8 cellular contexts compared by ENCODE assay signal in genomic region chr9:125262217-125262991, GRCh38. TPM values are rescaled to one million over a fixed set of nuclear protein-coding genes. Genes with fewer than 3 reads are reported as not detected.
A peak's percentile ranks its signal among the peaks of the same experiment; 100 is the strongest.
DNase-seq lines count a peak whose midpoint lies in the region; ATAC-seq and TF ChIP-seq lines count a peak whose summit lies in the region.

No MANE protein-coding gene starts in this region.

- in situ Hi-C loops in Panc1 (cut with HindIII; ENCODE audit: low pct_unique_long_range_greater_than_20kb, low sequenced_read_pairs): no loop called here

- H3K36me3 ChIP-seq in Panc1 (ENCODE audit: control insufficient read depth, insufficient read depth, low read length): peaks cover 3% of the 10 kb centered on the region; the same call in 1 of the 2 replicates
- peaks cover 20% of the 10 kb centered on the region for H3K36me3 ChIP-seq in endodermal cell (ENCODE audit: control insufficient read depth, insufficient read depth, low read length)
- H3K36me3 ChIP-seq in neural cell (ENCODE audit: insufficient read depth, low read length): no peaks in the 10 kb centered on the region

- WGBS in endodermal cell (ENCODE audit: insufficient coverage in 1 of 2, insufficient read length in 1 of 2), 2 experiments: 23 to 70% methylated on average over 5 to 17 of the region's 17 CpGs

- H3K36me3 Mint-ChIP-seq in activated T-cell treated with anti-CD3 and anti-CD28 coated beads, Interleukin-2, amount 50 U/mL, for 24 hours (ENCODE audit: low read depth): peaks cover 44% of the 10 kb centered on the region
- peaks cover 17% of the 10 kb centered on the region for H3K36me3 Mint-ChIP-seq in endodermal cell (ENCODE audit: low read depth)

- no peak for DNase-seq in activated T-cell treated with anti-CD3 and anti-CD28 coated beads, Interleukin-2, amount 50 U/mL, for 24 hours
- DNase-seq in activated T-cell treated with anti-CD3 and anti-CD28 coated beads, Interleukin-2, amount 50 U/mL, for 48 hours: no peak
- DNase-seq in Panc1 (ENCODE audit: low read depth, low spot score) (no peak), endodermal cell (no peak), GM19240 (ENCODE audit: insufficient read length, low spot score) (no peak), hippocampal formation (lab: John Stamatoyannopoulos, UW) (no peak)

- H3K4me1 Mint-ChIP-seq in activated T-cell treated with anti-CD3 and anti-CD28 coated beads, Interleukin-2, amount 50 U/mL, for 24 hours (ENCODE audit: low read depth): peaks cover 45% of the 10 kb centered on the region
- H3K4me1 Mint-ChIP-seq in endodermal cell: peaks cover 8% of the 10 kb centered on the region

- H3K9me3 Mint-ChIP-seq in activated T-cell treated with anti-CD3 and anti-CD28 coated beads, Interleukin-2, amount 50 U/mL, for 24 hours: no peaks in the 10 kb centered on the region
- peaks cover 3% of the 10 kb centered on the region for H3K9me3 Mint-ChIP-seq in endodermal cell

- no peak for TF ChIP-seq EP300 in neural cell (conservative IDR thresholded peaks at IDR 0.05; ENCODE audit: poor library complexity, severe bottlenecking)

- BruUV-seq in Panc1 (replicated peaks; lab: Mats Ljungman, UMichigan): TSS peak; percentile 88

- TF ChIP-seq CTCF in Panc1 (IDR thresholded peaks at IDR 0.05) (no peak), endodermal cell (conservative IDR thresholded peaks at IDR 0.05) (no peak), neural cell (IDR thresholded peaks at IDR 0.05; ENCODE audit: poor library complexity, severe bottlenecking) (no peak)

- H3K9me2 ChIP-seq in neural cell (ENCODE audit: insufficient read depth, low read length): no peaks in the 10 kb centered on the region

- H3K27me3 ChIP-seq in Panc1 (ENCODE audit: control insufficient read depth, insufficient read depth, low read length) (no peaks in the 10 kb centered on the region), endodermal cell (ENCODE audit: control insufficient read depth, insufficient read depth, low read length, poor library complexity, severe bottlenecking) (no peaks in the 10 kb centered on the region), neural cell (ENCODE audit: insufficient read depth, low read depth, low read length) (no peaks in the 10 kb centered on the region)

- H3K79me2 ChIP-seq in neural cell (replicated peaks; ENCODE audit: insufficient read depth, low read length): peaks cover 31% of the 10 kb centered on the region

- CTCF ChIA-PET in Panc1 (lab: Charles Lee): no interaction called here

- H3K27ac ChIP-seq in Panc1 (ENCODE audit: low read length) (peak overlapping the region; percentile 85), endodermal cell (ENCODE audit: low read depth, low read length) (no peak overlapping the region), neural cell (ENCODE audit: low read length) (peak overlapping the region; percentile 84)

- H3F3A ChIP-seq in neural cell (ENCODE audit: insufficient read depth, low read length, poor library complexity, severe bottlenecking): no peaks in the 10 kb centered on the region

- POLR2A ChIA-PET in Panc1 (lab: Charles Lee): no interaction called here

- no peaks in the 10 kb centered on the region for H3K9me3 ChIP-seq in Panc1 (ENCODE audit: control insufficient read depth, insufficient read depth, low read depth, low read length)
- no peaks in the 10 kb centered on the region for H3K9me3 ChIP-seq in endodermal cell (ENCODE audit: control insufficient read depth, low read length)
- no peaks in the 10 kb centered on the region for H3K9me3 ChIP-seq in neural cell (ENCODE audit: low read length)

- H3K4me3 ChIP-seq in Panc1 (ENCODE audit: low read depth in 2 of 2, low read length in 2 of 2) (peak overlapping the region; percentile 91), endodermal cell (ENCODE audit: low read length) (peak overlapping the region; percentile 95), neural cell (ENCODE audit: low read length) (peak overlapping the region; percentile 100)

- no peaks in the 10 kb centered on the region for H4K20me1 ChIP-seq in neural cell (ENCODE audit: insufficient read depth)

- no peak for TF ChIP-seq RAD21 in neural cell (conservative IDR thresholded peaks at IDR 0.05)

- H3K9ac ChIP-seq in endodermal cell (ENCODE audit: extremely low read depth, low read length, poor library complexity, severe bottlenecking): peak overlapping the region; percentile 62
- peak overlapping the region; percentile 96 for H3K9ac ChIP-seq in neural cell (ENCODE audit: low read length)

- intact Hi-C loops in Panc1 (cut with micrococcal nuclease; ENCODE audit: unreplicated experiment): no loop called here

- peak overlapping the region; percentile 95 for H3K27ac Mint-ChIP-seq in activated T-cell treated with anti-CD3 and anti-CD28 coated beads, Interleukin-2, amount 50 U/mL, for 24 hours
- H3K27ac Mint-ChIP-seq in endodermal cell: peak overlapping the region; percentile 90

- peak overlapping the region; percentile 76 for H2AFZ ChIP-seq in neural cell (ENCODE audit: low read depth, low read length)

- peak; percentile 32 for ATAC-seq in HG02840 (IDR thresholded peaks at IDR 0.05; ENCODE audit: low FRiP score, unreplicated experiment)
- peak; percentile 51; the same call in 1 of the 2 replicates for ATAC-seq in Panc1

- H3K4me1 ChIP-seq in Panc1 (ENCODE audit: control insufficient read depth, insufficient read depth, low read length): peaks cover 11% of the 10 kb centered on the region
- H3K4me1 ChIP-seq in endodermal cell (ENCODE audit: control insufficient read depth, insufficient read depth, low read length): peaks cover 3% of the 10 kb centered on the region

- H3K27me3 Mint-ChIP-seq in activated T-cell treated with anti-CD3 and anti-CD28 coated beads, Interleukin-2, amount 50 U/mL, for 24 hours: no peaks in the 10 kb centered on the region
- no peaks in the 10 kb centered on the region for H3K27me3 Mint-ChIP-seq in endodermal cell (ENCODE audit: insufficient read depth)

- peak overlapping the region; percentile 98 for H3K4me3 Mint-ChIP-seq in activated T-cell treated with anti-CD3 and anti-CD28 coated beads, Interleukin-2, amount 50 U/mL, for 24 hours
- peak overlapping the region; percentile 98 for H3K4me3 Mint-ChIP-seq in endodermal cell

- peak overlapping the region; percentile 88 for H3K4me2 ChIP-seq in neural cell (ENCODE audit: low read length)

TF ChIP-seq in neural cell, 6 proteins besides CTCF, POLR2A, EP300 and RAD21:
- TF ChIP-seq REST (IDR thresholded peaks at IDR 0.05; ENCODE audit: borderline replicate concordance) (no peak), SMC3 (conservative IDR thresholded peaks at IDR 0.05; ENCODE audit: poor library complexity) (no peak), MXI1 (conservative IDR thresholded peaks at IDR 0.05; ENCODE audit: poor library complexity, severe bottlenecking) (no peak), EZH2 (IDR thresholded peaks at IDR 0.05; ENCODE audit: borderline replicate concordance, insufficient read depth, low read length, poor library complexity, severe bottlenecking) (no peak), TAF1 (IDR thresholded peaks at IDR 0.05; ENCODE audit: low read depth) (no peak)

RNA-seq across cellular contexts. Expression of gene GAPVD1, which starts 0.8 kb away (rescaled TPM):
- 48.6 TPM for total RNA-seq in Panc1 (2021; ENCODE audit: unreplicated experiment)
- 21.5 TPM for polyA plus RNA-seq in Panc1 (2012; ENCODE audit: insufficient read length)
- 10 to 100 TPM; 44.4 to 48.4 TPM for total RNA-seq in endodermal cell
- 20.2 TPM for polyA plus RNA-seq in endodermal cell (2013, experiment 1 of 2)
- polyA plus RNA-seq in endodermal cell (2013, experiment 2 of 2): 24.2 TPM
- 39.4 and 49.2 TPM in 2 replicates for polyA plus RNA-seq in neural cell
- polyA minus RNA-seq in neural cell: 97.6 and 111 TPM in 2 replicates

RNA-seq across cellular contexts. Expression of gene HSPA5, which starts 21.3 kb away (rescaled TPM):
- total RNA-seq in Panc1 (2021; ENCODE audit: unreplicated experiment) (281 TPM), endodermal cell (100 to 1,000 TPM; 245 to 487 TPM)
- polyA plus RNA-seq in Panc1 (2012; ENCODE audit: insufficient read length): 225 TPM
- 252 TPM for polyA plus RNA-seq in endodermal cell (2013, experiment 1 of 2)
- 282 TPM for polyA plus RNA-seq in endodermal cell (2013, experiment 2 of 2)
- polyA plus RNA-seq in neural cell: 17.6 and 20.7 TPM in 2 replicates
- polyA minus RNA-seq in neural cell: 39.9 and 46.1 TPM in 2 replicates
